8 cellular contexts compared by ENCODE assay signal in the genomic region with DNA sequence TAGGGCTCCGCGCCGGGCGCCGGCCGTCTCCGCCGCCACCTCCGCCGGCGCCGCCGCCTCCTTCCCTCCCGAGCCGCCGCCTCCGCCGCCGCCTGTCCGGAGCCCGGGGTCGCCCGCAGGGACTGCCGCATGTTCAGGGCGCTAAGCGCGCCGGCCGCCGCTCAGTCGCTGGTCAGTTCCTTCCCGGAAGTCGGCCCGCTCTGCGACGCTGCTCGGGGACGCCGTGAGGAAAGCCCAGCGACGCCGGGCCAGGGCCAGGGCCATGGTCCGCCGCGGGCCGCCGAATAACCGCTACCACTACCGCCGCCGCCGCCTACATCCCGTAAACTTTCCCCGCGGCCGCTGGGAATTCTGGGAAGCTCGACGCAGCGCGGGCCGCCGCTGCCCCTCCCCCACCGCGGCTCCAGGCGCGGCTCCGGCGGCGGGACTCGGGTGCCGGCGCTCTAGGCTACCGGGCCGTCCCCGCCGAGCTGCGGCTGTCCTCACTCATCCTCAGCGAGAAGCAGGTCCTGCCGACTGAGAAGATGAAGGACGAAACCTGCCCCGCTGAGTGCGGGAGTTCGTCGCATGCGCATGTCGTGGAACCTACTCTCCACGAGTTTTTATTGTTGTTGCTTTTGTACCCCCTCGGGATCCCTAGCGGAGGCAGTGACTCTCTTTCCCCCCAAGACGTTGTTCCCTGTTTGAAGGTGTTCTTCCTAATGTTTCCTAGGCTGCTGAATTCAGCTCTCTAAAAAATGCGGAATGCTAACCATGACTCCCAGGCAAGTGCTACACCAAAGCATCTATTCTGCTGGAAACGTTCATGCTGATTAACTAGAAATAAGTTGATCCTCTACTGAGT. TPM values are rescaled to one million over a fixed set of nuclear protein-coding genes. Genes with fewer than 3 reads are reported as not detected.
DNase-seq lines count a peak whose midpoint lies in the region; ATAC-seq, FAIRE-seq and TF ChIP-seq lines count a peak whose summit lies in the region.

A gene (minus strand): TSS at position 299 of the 844 bp plus-strand sequence. CDS start 339 bp downstream, outside the sequence.

- H3K27me3 ChIP-seq in HepG2 (ENCODE audit: control insufficient read depth in 1 of 2, insufficient read depth in 2 of 2, low read length in 2 of 2), result no peaks in the 10 kb centered on the region

- peak within 1 kb of the TSS; percentile 82 for H3K27ac ChIP-seq in HepG2 (ENCODE audit: extremely low read length, insufficient read depth, low read length)

- peaks cover 2% of the 10 kb centered on the region; the same call in 1 of the 2 replicates for H4K20me1 ChIP-seq in HepG2 (ENCODE audit: insufficient read depth, low read length)

- in situ Hi-C loops in HepG2 (cut with HindIII; ENCODE audit: extremely low pct_ligation_motif_present, low pct_unique_long_range_greater_than_20kb), result no loop called here

- peaks cover 13% of the 10 kb centered on the region for H3K4me1 Mint-ChIP-seq in activated CD4-positive, alpha-beta T cell treated with anti-CD3 and anti-CD28 coated beads, Interleukin-2, amount 10 ng/mL, durations not matched to agents 24 days and 14 days

- peaks cover 6% of the 10 kb centered on the region for H3K36me3 Mint-ChIP-seq in activated CD4-positive, alpha-beta T cell treated with anti-CD3 and anti-CD28 coated beads, Interleukin-2, amount 10 ng/mL, durations not matched to agents 24 days and 14 days (ENCODE audit: low read depth)

- H3K27ac Mint-ChIP-seq in activated CD4-positive, alpha-beta T cell treated with anti-CD3 and anti-CD28 coated beads, Interleukin-2, amount 10 ng/mL, durations not matched to agents 24 days and 14 days, result peak within 1 kb of the TSS; percentile 50

- H2AFZ ChIP-seq in HepG2 (ENCODE audit: low read length), result peak within 1 kb of the TSS; percentile 83

- TSS peak; percentile 95 for BruUV-seq in HepG2 (replicated peaks; lab: Mats Ljungman, UMichigan)

- H3K9me3 Mint-ChIP-seq in activated CD4-positive, alpha-beta T cell treated with anti-CD3 and anti-CD28 coated beads, Interleukin-2, amount 10 ng/mL, durations not matched to agents 24 days and 14 days, result no peaks in the 10 kb centered on the region

- no peak for FAIRE-seq in HepG2 (lab: Jason Lieb, UNC)

- intact Hi-C loops in activated CD4-positive, alpha-beta T cell treated with anti-CD3 and anti-CD28 coated beads, Interleukin-2, amount 10 ng/mL, durations not matched to agents 24 days and 14 days (cut with micrococcal nuclease), result loop anchor here (1.0 to 5.0 kb wide), 5 partner anchors 58 to 192 kb away; a partner anchor contains a TSS
- intact Hi-C loops in HepG2 (cut with micrococcal nuclease; ENCODE audit: unreplicated experiment), result loop anchor here (2.0 kb wide), 1 partner anchor 67 kb away; no protein-coding TSS in a partner anchor

- H3K4me1 ChIP-seq in HepG2 (ENCODE audit: insufficient read depth, low read length), result peaks cover 40% of the 10 kb centered on the region

- peaks cover 21% of the 10 kb centered on the region for H3K79me2 ChIP-seq in HepG2 (ENCODE audit: insufficient read depth, low read length)

- DNase-seq in AG08395 (ENCODE audit: low spot score), result peak; percentile 69
- peak; percentile 63 for DNase-seq in NCI-H345 treated with DMSO at 0.1 percent for 48 hours (lab: John Stamatoyannopoulos, UW; ENCODE audit: unreplicated experiment)
- peak; percentile 84 for DNase-seq in activated CD4-positive, alpha-beta T cell treated with anti-CD3 and anti-CD28 coated beads, Interleukin-2, amount 10 ng/mL, durations not matched to agents 24 days and 14 days
- DNase-seq in cortex of kidney (lab: John Stamatoyannopoulos, UW), result peak; percentile 67
- peak; percentile 68 for DNase-seq in HepG2 (ENCODE audit: low spot score)
- DNase-seq in stimulated activated CD4-positive, alpha-beta T cell treated with anti-CD3 and anti-CD28 coated beads, Interleukin-4, amount 100 ng/mL, for 1 hour, result peak; percentile 63

- peaks cover 0 to 2% of the 10 kb centered on the region in 2 experiments; a peak in 1 of 5 replicates for H3K36me3 ChIP-seq in HepG2 (replicated peaks in 1 of 2; ENCODE audit: control insufficient read depth in 1 of 2, insufficient read depth in 2 of 2, low read length in 2 of 2)

- no peaks in the 10 kb centered on the region for H3K9me3 ChIP-seq in HepG2 (ENCODE audit: low read length)

- peak in 1 of 2 experiments; percentile 13; a peak in 2 of 4 replicates for TF ChIP-seq EP300 in HepG2 (IDR thresholded peaks at IDR 0.05; ENCODE audit: low read depth in 2 of 2, low read length in 2 of 2)
- no peak for TF ChIP-seq EP300 in HepG2 (CRISPR knock-in tag; IDR thresholded peaks at IDR 0.05; ENCODE audit: borderline replicate concordance)

- peak; percentile 21; the same call in 1 of the 2 replicates for TF ChIP-seq CTCF in HepG2 (CRISPR knock-in tag; IDR thresholded peaks at IDR 0.05)

- H3K27me3 Mint-ChIP-seq in activated CD4-positive, alpha-beta T cell treated with anti-CD3 and anti-CD28 coated beads, Interleukin-2, amount 10 ng/mL, durations not matched to agents 24 days and 14 days, result peaks cover 2% of the 10 kb centered on the region

- POLR2A ChIA-PET in HepG2 (lab: Yijun Ruan, JAX), result interaction anchor here (1.0 to 1.6 kb wide), 8 partner anchors 8 to 275 kb away, joined by 3 to 6 read pairs (median 4); a partner anchor contains a TSS

- CTCF ChIA-PET in HepG2 (lab: Yijun Ruan, JAX; ENCODE audit: low intra/inter-chr PET ratio, low total read pairs), result no interaction called here

- ATAC-seq in GM18870 (IDR thresholded peaks at IDR 0.05; ENCODE audit: unreplicated experiment) (peak; percentile 42), HG03108 (IDR thresholded peaks at IDR 0.05; ENCODE audit: unreplicated experiment) (peak; percentile 50), HepG2 (peak; percentile 91)

- TF ChIP-seq RAD21 in HepG2 (CRISPR knock-in tag; IDR thresholded peaks at IDR 0.05), result peak; percentile 21; the same call in 1 of the 2 replicates

- no peak within 1 kb of the TSS for H3K4me3 Mint-ChIP-seq in activated CD4-positive, alpha-beta T cell treated with anti-CD3 and anti-CD28 coated beads, Interleukin-2, amount 10 ng/mL, durations not matched to agents 24 days and 14 days

- peak within 1 kb of the TSS; percentile 78 for H3K9ac ChIP-seq in HepG2 (ENCODE audit: insufficient read depth, low read depth, low read length)

- WGBS in HepG2 (ENCODE audit: low lambda C conversion rate), result under 1% methylated on average over 9 of the region's 92 CpGs

- peak within 1 kb of the TSS; percentile 84 to 91 (median 85) for H3K4me3 ChIP-seq in HepG2 (replicated peaks in 1 of 3; ENCODE audit: insufficient read depth in 1 of 3, low read depth in 2 of 3, low read length in 3 of 3)

- H3K4me2 ChIP-seq in HepG2 (ENCODE audit: low read depth, low read length), result peak within 1 kb of the TSS; percentile 79

- peak; percentile 94 to 99 for TF ChIP-seq POLR2A in HepG2 (IDR thresholded peaks at IDR 0.05; ENCODE audit: insufficient read depth in 1 of 2, low read depth in 2 of 2, low read length in 2 of 2)

TF ChIP-seq in HepG2, 621 proteins besides CTCF, POLR2A, EP300 and RAD21 (continues in another document):
- TF ChIP-seq, protein P1, sequence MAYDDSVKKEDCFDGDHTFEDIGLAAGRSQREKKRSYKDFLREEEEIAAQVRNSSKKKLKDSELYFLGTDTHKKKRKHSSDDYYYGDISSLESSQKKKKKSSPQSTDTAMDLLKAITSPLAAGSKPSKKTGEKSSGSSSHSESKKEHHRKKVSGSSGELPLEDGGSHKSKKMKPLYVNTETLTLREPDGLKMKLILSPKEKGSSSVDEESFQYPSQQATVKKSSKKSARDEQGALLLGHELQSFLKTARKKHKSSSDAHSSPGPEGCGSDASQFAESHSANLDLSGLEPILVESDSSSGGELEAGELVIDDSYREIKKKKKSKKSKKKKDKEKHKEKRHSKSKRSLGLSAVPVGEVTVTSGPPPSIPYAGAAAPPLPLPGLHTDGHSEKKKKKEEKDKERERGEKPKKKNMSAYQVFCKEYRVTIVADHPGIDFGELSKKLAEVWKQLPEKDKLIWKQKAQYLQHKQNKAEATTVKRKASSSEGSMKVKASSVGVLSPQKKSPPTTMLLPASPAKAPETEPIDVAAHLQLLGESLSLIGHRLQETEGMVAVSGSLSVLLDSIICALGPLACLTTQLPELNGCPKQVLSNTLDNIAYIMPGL (CRISPR knock-in tag; IDR thresholded peaks at IDR 0.05; ENCODE audit: borderline replicate concordance in 1 of 2, low read depth in 1 of 2), result peak; percentile 91 to 95
- TF ChIP-seq, protein P2, sequence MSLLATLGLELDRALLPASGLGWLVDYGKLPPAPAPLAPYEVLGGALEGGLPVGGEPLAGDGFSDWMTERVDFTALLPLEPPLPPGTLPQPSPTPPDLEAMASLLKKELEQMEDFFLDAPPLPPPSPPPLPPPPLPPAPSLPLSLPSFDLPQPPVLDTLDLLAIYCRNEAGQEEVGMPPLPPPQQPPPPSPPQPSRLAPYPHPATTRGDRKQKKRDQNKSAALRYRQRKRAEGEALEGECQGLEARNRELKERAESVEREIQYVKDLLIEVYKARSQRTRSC (CRISPR knock-in tag; IDR thresholded peaks at IDR 0.05; ENCODE audit: low read depth), result peak; percentile 51; the same call in 1 of the 2 replicates
- no peak for TF ChIP-seq IRX3 (CRISPR knock-in tag; IDR thresholded peaks at IDR 0.05; ENCODE audit: borderline replicate concordance, low read depth)

RNA-seq across cellular contexts. Expression of the gene that starts here (rescaled TPM):
- total RNA-seq in activated CD4-positive, alpha-beta T cell treated with anti-CD3 and anti-CD28 coated beads, Interleukin-2, amount 10 ng/mL, durations not matched to agents 24 days and 14 days, result 9.9 and 10.8 TPM in 2 replicates
- total RNA-seq in HepG2 (2016; rRNA removed; fragmentation: Illumina TruSeq; extraction: Trizol), result 8.1 and 8.2 TPM in 2 replicates
- total RNA-seq in HepG2 (2016; cell fraction: cytosol; rRNA removed; fragmentation: Illumina TruSeq; extraction: Trizol; ENCODE audit: low read depth), result 5.7 and 6.1 TPM in 2 replicates
- total RNA-seq in HepG2 (2016; cell fraction: insoluble cytoplasmic fraction; rRNA removed; fragmentation: Illumina TruSeq; extraction: Trizol), result 8.2 and 10.4 TPM in 2 replicates
- 14.1 and 14.6 TPM in 2 replicates for total RNA-seq in HepG2 (2016; cell fraction: membrane; rRNA removed; fragmentation: Illumina TruSeq; extraction: Trizol)
- 8.7 and 12.4 TPM in 2 replicates for total RNA-seq in HepG2 (2016; cell fraction: nucleus; rRNA removed; fragmentation: Illumina TruSeq; extraction: Trizol)
- polyA plus RNA-seq in HepG2 (2011; rRNA removed), result 6.2 and 7.3 TPM in 2 replicates
- 3.8 and 5.5 TPM in 2 replicates for polyA plus RNA-seq in HepG2 (2011; cell fraction: cytosol; rRNA removed)
- 1.7 and 3.1 TPM in 2 replicates for polyA plus RNA-seq in HepG2 (2011; cell fraction: nucleus; rRNA removed)
- 8.6 and 11.5 TPM in 2 replicates for polyA plus RNA-seq in HepG2 (2012)
- 6.8 and 7.8 TPM in 2 replicates for polyA plus RNA-seq in HepG2 (2016; cell fraction: cytosol; fragmentation: Illumina TruSeq; extraction: Trizol; ENCODE audit: low read depth)
- polyA plus RNA-seq in HepG2 (2016; cell fraction: insoluble cytoplasmic fraction; fragmentation: Illumina TruSeq; extraction: Trizol; ENCODE audit: low read depth), result 12.2 and 17.2 TPM in 2 replicates
- 17.1 and 18.9 TPM in 2 replicates for polyA plus RNA-seq in HepG2 (2016; cell fraction: membrane; fragmentation: Illumina TruSeq; extraction: Trizol; ENCODE audit: low read depth)
- 9.8 and 9.9 TPM in 2 replicates for polyA plus RNA-seq in HepG2 (2016; cell fraction: nucleus; fragmentation: Illumina TruSeq; extraction: Trizol; ENCODE audit: insufficient read depth, low read depth)
- 2.9 and 12.9 TPM in 2 replicates for polyA minus RNA-seq in HepG2 (2011; rRNA and poly(A)+ RNA removed; ENCODE audit: low replicate concordance)
- polyA minus RNA-seq in HepG2 (2011; cell fraction: cytosol; rRNA and poly(A)+ RNA removed), result 5.4 and 6.7 TPM in 2 replicates
- 16.2 and 17.7 TPM in 2 replicates for polyA minus RNA-seq in HepG2 (2011; cell fraction: nucleus; rRNA and poly(A)+ RNA removed)

Comparison
In these comparisons a context has a peak if more than half of its experiments do, and no peak if none do; other contexts are left out.
1. Peak in every context shown above with its lines: DNase-seq, ATAC-seq, H3K4me3 ChIP-seq and H3K27ac ChIP-seq.